Comparison of ENCODE assay signal across 8 cellular contexts in genomic region chr1:156502749-156503671, GRCh38. TPM values are rescaled to one million over a fixed set of nuclear protein-coding genes. Genes with fewer than 3 reads are reported as not detected.
DNase-seq lines count a peak whose midpoint lies in the region; ATAC-seq and TF ChIP-seq lines count a peak whose summit lies in the region.

No MANE protein-coding gene starts in this region.

- no peaks in the 10 kb centered on the region for H3K9me3 ChIP-seq in gastroesophageal sphincter

- H3K9me3 Mint-ChIP-seq in CD14-positive monocyte (peaks cover 0 to 3% (median 0%) of the 10 kb centered on the region in 7 donors), neural crest cell (no peaks in the 10 kb centered on the region)
- no peaks in the 10 kb centered on the region for H3K9me3 Mint-ChIP-seq in activated T-helper 1 cell treated with anti-CD3 and anti-CD28 coated beads, Interleukin-12 subunit alpha, Interleukin-12 subunit beta, Interleukin-2, Interleukin-4 antibody, amounts not matched to agents 30 ng/mL and 10 ng/mL and 1 ng/mL, durations not matched to agents 14 hours and 24 hours and 36 hours

- intact Hi-C loops in CD14-positive monocyte (cut with micrococcal nuclease) = loop anchor here in 1 of 2 donors (5.0 to 10.0 kb wide), 3 partner anchors 49 to 244 kb away; partner anchors contain the start of genes ISG20L2 and METTL25B
- intact Hi-C loops in activated T-helper 1 cell treated with anti-CD3 and anti-CD28 coated beads, Interleukin-12 subunit alpha, Interleukin-12 subunit beta, Interleukin-2, Interleukin-4 antibody, amounts not matched to agents 30 ng/mL and 10 ng/mL and 1 ng/mL, durations not matched to agents 14 hours and 24 hours and 36 hours (cut with micrococcal nuclease) = loop anchor here (5.0 to 10.0 kb wide), 6 partner anchors 224 to 648 kb away; partner anchors contain the start of genes GON4L, ISG20L2, LAMTOR2 and METTL25B

- H3K36me3 Mint-ChIP-seq in CD14-positive monocyte (peaks cover 0 to 3% of the 10 kb centered on the region in 2 donors), neural crest cell (ENCODE audit: low read depth) (no peaks in the 10 kb centered on the region)
- H3K36me3 Mint-ChIP-seq in activated T-helper 1 cell treated with anti-CD3 and anti-CD28 coated beads, Interleukin-12 subunit alpha, Interleukin-12 subunit beta, Interleukin-2, Interleukin-4 antibody, amounts not matched to agents 30 ng/mL and 10 ng/mL and 1 ng/mL, durations not matched to agents 14 hours and 24 hours and 36 hours (ENCODE audit: low read depth) = peaks cover 6% of the 10 kb centered on the region

- TF ChIP-seq EP300 in gastroesophageal sphincter (IDR thresholded peaks at IDR 0.05) = peak; percentile 79

- peak; percentile 64 to 66 for TF ChIP-seq POLR2A in gastroesophageal sphincter (IDR thresholded peaks at IDR 0.05)

- H3K36me3 ChIP-seq in gastroesophageal sphincter = no peaks in the 10 kb centered on the region

- H3K4me3 ChIP-seq in gastroesophageal sphincter = peak overlapping the region; percentile 9 to 34

- H3K27me3 ChIP-seq in gastroesophageal sphincter = no peaks in the 10 kb centered on the region

- peak overlapping the region; percentile 99 to 100 (median 99) for H3K27ac ChIP-seq in gastroesophageal sphincter

- TF ChIP-seq CTCF in CD14-positive monocyte (IDR thresholded peaks at IDR 0.05) = no peak
- peak in 1 of 4 experiments; percentile 23 for TF ChIP-seq CTCF in gastroesophageal sphincter (IDR thresholded peaks at IDR 0.05)
- TF ChIP-seq CTCF in neural crest cell (conservative IDR thresholded peaks at IDR 0.05) = no peak

- in situ Hi-C loops in KBM-7 (cut with MboI; ENCODE audit: low pct_unique_long_range_greater_than_20kb, low sequenced_read_pairs) = no loop called here

- H3K27ac Mint-ChIP-seq in CD14-positive monocyte (peak overlapping the region; percentile 95 to 100 (median 99)), neural crest cell (ENCODE audit: unreplicated experiment) (no peak overlapping the region)
- peak overlapping the region; percentile 91 for H3K27ac Mint-ChIP-seq in activated T-helper 1 cell treated with anti-CD3 and anti-CD28 coated beads, Interleukin-12 subunit alpha, Interleukin-12 subunit beta, Interleukin-2, Interleukin-4 antibody, amounts not matched to agents 30 ng/mL and 10 ng/mL and 1 ng/mL, durations not matched to agents 14 hours and 24 hours and 36 hours

- WGBS in gastroesophageal sphincter (ENCODE audit: low coverage in 1 of 2), 2 donors = 0 to 8% methylated on average over 3 to 4 of the region's 12 CpGs

- DNase-seq in CD14-positive monocyte (ENCODE audit: low spot score) (peak; percentile 74), KBM-7 (peak; percentile 86), neural crest cell (ENCODE audit: low read depth, low spot score) (no peak), T-helper 9 cell (no peak)
- no peak for DNase-seq in activated T-helper 1 cell treated with anti-CD3 and anti-CD28 coated beads, Interleukin-12 subunit alpha, Interleukin-12 subunit beta, Interleukin-2, Interleukin-4 antibody, amounts not matched to agents 30 ng/mL and 10 ng/mL and 1 ng/mL, durations not matched to agents 14 hours and 24 hours and 36 hours (ENCODE audit: low spot score)
- no peak for DNase-seq in stimulated activated CD4-positive, alpha-beta T cell treated with anti-CD3 and anti-CD28 coated beads, Interleukin-12 subunit alpha, Interleukin-12 subunit beta, amount 100 ng/mL, for 4 hours

- peaks cover 27 to 77% (median 46%) of the 10 kb centered on the region in 3 donors for H3K4me1 ChIP-seq in gastroesophageal sphincter

- no peaks in the 10 kb centered on the region for H3K27me3 Mint-ChIP-seq in CD14-positive monocyte (ENCODE audit: low read depth in 3 of 3)
- no peaks in the 10 kb centered on the region for H3K27me3 Mint-ChIP-seq in activated T-helper 1 cell treated with anti-CD3 and anti-CD28 coated beads, Interleukin-12 subunit alpha, Interleukin-12 subunit beta, Interleukin-2, Interleukin-4 antibody, amounts not matched to agents 30 ng/mL and 10 ng/mL and 1 ng/mL, durations not matched to agents 14 hours and 24 hours and 36 hours (ENCODE audit: insufficient read depth)
- no peaks in the 10 kb centered on the region for H3K27me3 Mint-ChIP-seq in neural crest cell (ENCODE audit: low read depth)

- ATAC-seq in gastroesophageal sphincter (peak; percentile 33), HG03159 (IDR thresholded peaks at IDR 0.05; ENCODE audit: unreplicated experiment) (no peak)

- H3K4me1 Mint-ChIP-seq in CD14-positive monocyte (peaks cover 55% of the 10 kb centered on the region), neural crest cell (peaks cover 49% of the 10 kb centered on the region)
- peaks cover 71% of the 10 kb centered on the region for H3K4me1 Mint-ChIP-seq in activated T-helper 1 cell treated with anti-CD3 and anti-CD28 coated beads, Interleukin-12 subunit alpha, Interleukin-12 subunit beta, Interleukin-2, Interleukin-4 antibody, amounts not matched to agents 30 ng/mL and 10 ng/mL and 1 ng/mL, durations not matched to agents 14 hours and 24 hours and 36 hours (ENCODE audit: low read depth)

- H3K4me3 Mint-ChIP-seq in CD14-positive monocyte = peak overlapping the region; percentile 81 to 89
- peak overlapping the region; percentile 39 for H3K4me3 Mint-ChIP-seq in activated T-helper 1 cell treated with anti-CD3 and anti-CD28 coated beads, Interleukin-12 subunit alpha, Interleukin-12 subunit beta, Interleukin-2, Interleukin-4 antibody, amounts not matched to agents 30 ng/mL and 10 ng/mL and 1 ng/mL, durations not matched to agents 14 hours and 24 hours and 36 hours
- peak overlapping the region; percentile 94 for H3K4me3 Mint-ChIP-seq in neural crest cell

RNA-seq across cellular contexts. Expression of gene MEF2D, which starts 2.4 kb away (rescaled TPM):
- 1 to 10 TPM; 4.5 to 8.0 TPM for polyA plus RNA-seq in CD14-positive monocyte
- 36.3 and 37.0 TPM in 2 replicates for total RNA-seq in activated T-helper 1 cell treated with anti-CD3 and anti-CD28 coated beads, Interleukin-12 subunit alpha, Interleukin-12 subunit beta, Interleukin-2, Interleukin-4 antibody, amounts not matched to agents 30 ng/mL and 10 ng/mL and 1 ng/mL, durations not matched to agents 14 hours and 24 hours and 36 hours
- total RNA-seq in gastroesophageal sphincter (10 to 100 TPM; 49.0 to 94.3 (median 67.1) TPM), neural crest cell (12.2 and 17.3 TPM in 2 replicates)

Comparison
In these comparisons a context has a peak if more than half of its experiments do, and no peak if none do; other contexts are left out.
1. DNase-seq: peak in CD14-positive monocyte (single experiment) and KBM-7 (single experiment); none in activated T-helper 1 cell treated with anti-CD3 and anti-CD28 coated beads, Interleukin-12 subunit alpha, Interleukin-12 subunit beta, Interleukin-2, Interleukin-4 antibody, amounts not matched to agents 30 ng/mL and 10 ng/mL and 1 ng/mL, durations not matched to agents 14 hours and 24 hours and 36 hours (single experiment), neural crest cell (single experiment), stimulated activated CD4-positive, alpha-beta T cell treated with anti-CD3 and anti-CD28 coated beads, Interleukin-12 subunit alpha, Interleukin-12 subunit beta, amount 100 ng/mL, for 4 hours (single experiment) and T-helper 9 cell (single experiment).
2. H3K4me3 Mint-ChIP-seq: peak in every context shown above with its lines; median percentile 94 in neural crest cell; 85 in CD14-positive monocyte; 39 in activated T-helper 1 cell treated with anti-CD3 and anti-CD28 coated beads, Interleukin-12 subunit alpha, Interleukin-12 subunit beta, Interleukin-2, Interleukin-4 antibody, amounts not matched to agents 30 ng/mL and 10 ng/mL and 1 ng/mL, durations not matched to agents 14 hours and 24 hours and 36 hours.